1 cellular context compared by ENCODE assay signal in the genomic region with DNA sequence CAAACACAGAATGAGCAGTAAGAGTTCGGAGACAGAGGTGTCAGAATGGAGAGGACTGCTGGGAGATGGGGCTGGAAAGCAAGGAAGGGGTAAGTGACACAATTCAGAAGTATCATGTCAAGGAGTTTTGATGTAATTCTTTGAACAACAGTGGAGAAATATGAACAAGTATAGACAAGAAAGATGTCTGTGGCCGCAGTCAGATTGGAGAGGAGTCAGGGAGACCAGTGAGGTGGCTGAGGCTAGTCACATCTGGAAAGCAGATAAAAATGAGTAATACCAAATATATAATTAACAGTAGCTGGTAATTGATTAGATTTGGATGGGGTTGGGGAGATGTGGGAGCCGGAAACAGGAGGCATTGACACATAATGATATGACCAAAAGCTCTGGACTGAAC.
TF ChIP-seq lines count a peak whose summit lies in the region.

No MANE protein-coding gene starts in this region.

TF ChIP-seq in IMR-90, 13 proteins besides CTCF, POLR2A, EP300 and RAD21:
- TF ChIP-seq BHLHE40 (IDR thresholded peaks at IDR 0.05; ENCODE audit: low read depth, low read length): no peak
- TF ChIP-seq RCOR1 (IDR thresholded peaks at IDR 0.05; ENCODE audit: insufficient replicate concordance, low read length): no peak
- TF ChIP-seq MXI1 (IDR thresholded peaks at IDR 0.05; ENCODE audit: borderline replicate concordance, low read depth, low read length): no peak
TF ChIP-seq in IMR-90: peak in this region for 0.
